ENCODE assay signal across 20 cellular contexts in genomic region chr14:61116369-61116768, GRCh38.
"Had no signal": no experiment of that assay in that cellular context is flagged by ENCODE, and none has a peak within 500 bp of the region (broad histone marks: within the 10 kb centered on the region; RNA-seq: fewer than 3 reads in every experiment).

No MANE protein-coding gene starts in this region.

- H3K79me2 ChIP-seq: parathyroid adenoma had no signal

- ATAC-seq: heart left ventricle, left lung, lower lobe of right lung had no signal

- H3K27me3 Mint-ChIP-seq: memory B cell had no signal

- H3K27me3 ChIP-seq: colonic mucosa, heart left ventricle had no signal

- H3K9ac ChIP-seq: parathyroid adenoma had no signal

- H3K4me3 Mint-ChIP-seq: endodermal cell, memory B cell, mesothelial cell of epicardium, nephron progenitor cell had no signal

- H3K4me1 Mint-ChIP-seq: endodermal cell had no signal

- H3K27ac ChIP-seq: colonic mucosa, heart left ventricle, left lung, lower lobe of right lung, parathyroid adenoma, sigmoid colon, skin epidermis had no signal

- FAIRE-seq: endothelial cell of umbilical vein, islet of Langerhans had no signal

- H3K36me3 ChIP-seq: colonic mucosa, heart left ventricle, left lung, lower lobe of right lung, sigmoid colon had no signal

- DNase-seq: colonic mucosa; dermis blood vessel endothelial cell; endodermal cell; erythroblast; foreskin melanocyte; heart left ventricle; hippocampal formation; left lung; lower lobe of right lung; nephron progenitor cell; sigmoid colon; stimulated activated CD4-positive, alpha-beta T cell treated with anti-CD3 and anti-CD28 coated beads, Interleukin-2, amount 100 ng/mL, for 48 hours; stimulated activated naive CD4-positive, alpha-beta T cell treated with Interleukin-2 at 50 U/mL for 16 hours; trophoblast cell had no signal

- H3K27ac Mint-ChIP-seq: endodermal cell, memory B cell, mesothelial cell of epicardium, nephron progenitor cell had no signal

- H3K9me3 ChIP-seq: colonic mucosa had no signal

- H3K4me1 ChIP-seq: colonic mucosa, left lung, lower lobe of right lung, parathyroid adenoma, sigmoid colon had no signal

- H2AFZ ChIP-seq: parathyroid adenoma had no signal

- H3K4me3 ChIP-seq: colonic mucosa, heart left ventricle, left lung, lower lobe of right lung, sigmoid colon, skin epidermis had no signal
